11 cellular contexts compared by ENCODE assay signal in the genomic region with DNA sequence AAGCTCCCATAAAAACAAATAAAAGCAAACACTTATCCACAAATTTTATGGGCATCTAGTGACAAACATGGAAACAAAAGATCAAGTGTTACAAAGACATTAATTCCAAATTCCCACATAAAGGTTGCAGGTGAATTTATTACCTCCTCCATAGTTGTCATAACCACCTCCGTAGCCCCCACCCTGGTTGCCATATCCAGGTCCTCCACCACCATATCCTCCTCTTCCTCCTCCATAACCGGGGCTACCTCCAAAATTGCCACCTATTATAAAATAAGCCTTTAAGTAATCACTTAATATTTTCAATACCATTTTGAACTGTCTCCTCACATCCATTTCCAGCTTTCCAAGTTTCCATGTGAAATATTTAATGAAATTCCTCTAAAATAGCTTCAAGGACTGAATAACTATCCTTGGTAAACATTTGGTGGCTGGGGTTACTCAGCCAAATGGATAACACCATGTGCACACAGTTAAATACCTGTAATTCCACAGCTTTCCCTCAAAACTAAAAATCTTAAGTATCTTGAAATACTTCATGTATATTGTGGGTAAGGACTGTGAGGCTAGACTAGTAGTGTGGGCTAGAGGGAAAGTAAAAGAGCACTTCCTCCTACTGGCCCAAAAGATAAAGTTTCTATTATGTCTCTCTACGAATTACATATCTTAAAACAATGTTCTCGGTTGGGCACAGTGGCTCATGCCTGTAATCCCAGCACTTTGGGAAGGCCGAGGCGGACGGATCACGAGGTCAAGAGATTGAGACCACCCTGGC. TPM values are rescaled to one million over a fixed set of nuclear protein-coding genes. Genes with fewer than 3 reads are reported as not detected.
DNase-seq lines count a peak whose midpoint lies in the region; ATAC-seq, FAIRE-seq and TF ChIP-seq lines count a peak whose summit lies in the region.
"Had no signal": no experiment of that assay in that cellular context is flagged by ENCODE, and none has a peak within 500 bp of the region (broad histone marks: within the 10 kb centered on the region; RNA-seq: fewer than 3 reads in every experiment).

No MANE protein-coding gene starts in this region.

- peaks cover 80% of the 10 kb centered on the region for H3K4me1 Mint-ChIP-seq in activated CD4-positive, alpha-beta memory T cell treated with anti-CD3 and anti-CD28 coated beads for 36 hours (ENCODE audit: low read depth)

- POLR2A ChIA-PET in activated CD4-positive, alpha-beta memory T cell treated with anti-CD3 and anti-CD28 coated beads for 36 hours (lab: Charles Lee): interaction anchor here (1.2 to 9.9 kb wide), 9 partner anchors 8 to 114 kb away, joined by 3 to 160 read pairs (median 9); partner anchors contain the start of genes CBX3 and NFE2L3

- H3K4me1 ChIP-seq in mucosa of descending colon (ENCODE audit: low read depth) (peaks cover 43% of the 10 kb centered on the region), foreskin keratinocyte (peaks cover 20% of the 10 kb centered on the region)

- no peak for FAIRE-seq in GM12892 (lab: Jason Lieb, UNC)

- DNase-seq in AG10803 (ENCODE audit: low read depth): peak; percentile 38
- DNase-seq in GM12892 (ENCODE audit: insufficient read length): no peak
- no peak for DNase-seq in activated CD4-positive, alpha-beta memory T cell treated with anti-CD3 and anti-CD28 coated beads for 36 hours
- no peak for DNase-seq in mucosa of descending colon
- DNase-seq in COLO829 (ENCODE audit: low spot score): no peak
- DNase-seq in foreskin keratinocyte: no peak
- DNase-seq: DMS79 treated with DMSO at 0.1 percent for 48 hours, KG1, tibial artery had no signal

- peak overlapping the region; percentile 84 for H3K27ac Mint-ChIP-seq in activated CD4-positive, alpha-beta memory T cell treated with anti-CD3 and anti-CD28 coated beads for 36 hours

- H3K4me3 Mint-ChIP-seq in activated CD4-positive, alpha-beta memory T cell treated with anti-CD3 and anti-CD28 coated beads for 36 hours: peak overlapping the region; percentile 69

- TF ChIP-seq POLR2A in GM12892 (IDR thresholded peaks at IDR 0.05; ENCODE audit: low read depth, low read length): 0 out of 2 replicates have a peak, but pooled peaks have one; percentile 1

- peaks cover 20% of the 10 kb centered on the region for H3K36me3 ChIP-seq in mucosa of descending colon (ENCODE audit: low read depth)

- H3K9me3 Mint-ChIP-seq in activated CD4-positive, alpha-beta memory T cell treated with anti-CD3 and anti-CD28 coated beads for 36 hours: no peaks in the 10 kb centered on the region

- no peaks in the 10 kb centered on the region for H3K9me3 ChIP-seq in mucosa of descending colon
- H3K9me3 ChIP-seq: tibial artery had no signal

- H3K4me3 ChIP-seq in AG10803 (ENCODE audit: low read length): no peak overlapping the region
- H3K4me3 ChIP-seq in mucosa of descending colon: no peak overlapping the region
- H3K4me3 ChIP-seq: tibial artery had no signal

- no peaks in the 10 kb centered on the region for H3K27me3 ChIP-seq in foreskin keratinocyte
- H3K27me3 ChIP-seq: tibial artery had no signal

- no peaks in the 10 kb centered on the region for H3K27me3 Mint-ChIP-seq in activated CD4-positive, alpha-beta memory T cell treated with anti-CD3 and anti-CD28 coated beads for 36 hours

- peaks cover 92% of the 10 kb centered on the region for H3K36me3 Mint-ChIP-seq in activated CD4-positive, alpha-beta memory T cell treated with anti-CD3 and anti-CD28 coated beads for 36 hours

- intact Hi-C loops in activated CD4-positive, alpha-beta memory T cell treated with anti-CD3 and anti-CD28 coated beads for 36 hours (cut with micrococcal nuclease): no loop called here
- intact Hi-C loops in mucosa of descending colon (cut with DNase I, micrococcal nuclease): no loop called here

- peak; percentile 16 for ATAC-seq in mucosa of descending colon
- no peak for ATAC-seq in GM19351 (IDR thresholded peaks at IDR 0.05; ENCODE audit: unreplicated experiment)
- no peak for ATAC-seq in HG03442 (IDR thresholded peaks at IDR 0.05; ENCODE audit: unreplicated experiment)
- no peak for ATAC-seq in foreskin keratinocyte

- no peak overlapping the region for H3K27ac ChIP-seq in foreskin keratinocyte
- H3K27ac ChIP-seq: tibial artery had no signal

- TF ChIP-seq CTCF in AG10803 (conservative IDR thresholded peaks at IDR 0.05; ENCODE audit: low read length) (no peak), mucosa of descending colon (IDR thresholded peaks at IDR 0.05) (no peak), foreskin keratinocyte (conservative IDR thresholded peaks at IDR 0.05) (no peak)

- CTCF ChIA-PET in activated CD4-positive, alpha-beta memory T cell treated with anti-CD3 and anti-CD28 coated beads for 36 hours (lab: Charles Lee): interaction anchor here (0.7 to 4.2 kb wide), 7 partner anchors 11 to 172 kb away, joined by 3 to 35 read pairs (median 3); partner anchors contain the start of gene NFE2L3

RNA-seq across cellular contexts. Expression of gene HNRNPA2B1, which starts 6.9 kb away (rescaled TPM):
- polyA plus RNA-seq in GM12892 (2012; ENCODE audit: missing spikeins): 837 TPM
- total RNA-seq in activated CD4-positive, alpha-beta memory T cell treated with anti-CD3 and anti-CD28 coated beads for 36 hours: 100 to 1,000 TPM; 906 to 929 TPM
- 100 to 1,000 TPM; 345 to 441 (median 379) TPM for total RNA-seq in mucosa of descending colon
- 487 and 722 TPM in 2 replicates for total RNA-seq in foreskin keratinocyte
- polyA plus RNA-seq in foreskin keratinocyte: 784 and 981 TPM in 2 replicates

RNA-seq across cellular contexts. Expression of gene CBX3, which starts 7.9 kb away (rescaled TPM):
- 226 TPM for polyA plus RNA-seq in GM12892 (2012; ENCODE audit: missing spikeins)
- total RNA-seq in activated CD4-positive, alpha-beta memory T cell treated with anti-CD3 and anti-CD28 coated beads for 36 hours: 100 to 1,000 TPM; 278 to 281 TPM
- total RNA-seq in mucosa of descending colon: 10 to 100 TPM; 61.3 to 93.8 (median 81.4) TPM
- total RNA-seq in foreskin keratinocyte: 180 and 185 TPM in 2 replicates
- 138 and 166 TPM in 2 replicates for polyA plus RNA-seq in foreskin keratinocyte

RNA-seq across cellular contexts. Expression of gene NFE2L3, which starts 41.6 kb away (rescaled TPM):
- 17.1 TPM for polyA plus RNA-seq in GM12892 (2012; ENCODE audit: missing spikeins)
- total RNA-seq in activated CD4-positive, alpha-beta memory T cell treated with anti-CD3 and anti-CD28 coated beads for 36 hours: 10 to 100 TPM; 27.3 to 30.3 TPM
- total RNA-seq in mucosa of descending colon: 10 to 100 TPM in 1 of 3 donors, 1 to 10 TPM in 2; 7.3 to 12.2 (median 8.4) TPM
- total RNA-seq in foreskin keratinocyte: 22.1 and 28.6 TPM in 2 replicates
- 15.3 and 16.5 TPM in 2 replicates for polyA plus RNA-seq in foreskin keratinocyte
